ENCODE assay signal across 18 cellular contexts in genomic region chr5:143315214-143315613, GRCh38.
"Had no signal": no experiment of that assay in that cellular context is flagged by ENCODE, and none has a peak within 500 bp of the region (broad histone marks: within the 10 kb centered on the region; RNA-seq: fewer than 3 reads in every experiment).

No MANE protein-coding gene starts in this region.

- H3K36me3 ChIP-seq: adrenal gland had no signal

- H3K9me3 ChIP-seq: adrenal gland, lower lobe of right lung, neutrophil, right atrium auricular region, spleen, suprapubic skin, upper lobe of left lung had no signal

- H3K27ac ChIP-seq: adrenal gland, lower lobe of right lung, neutrophil, right atrium auricular region, spleen, suprapubic skin, upper lobe of left lung had no signal

- H3K27me3 ChIP-seq: adrenal gland, neutrophil, right atrium auricular region, spleen, suprapubic skin, upper lobe of left lung had no signal

- FAIRE-seq: TTC549 had no signal

- DNase-seq: activated CD4-positive, alpha-beta T cell treated with anti-CD3 and anti-CD28 coated beads, Interleukin-2, amount 50 U/mL, for 1 hour; activated CD4-positive, CD25-positive, alpha-beta regulatory T cell; activated naive CD4-positive, alpha-beta T cell treated with anti-CD3 and anti-CD28 coated beads, Interleukin-2, amount 10 ng/mL, durations not matched to agents 7 days and 5 days; adrenal gland; central memory CD4-positive, alpha-beta T cell; immature natural killer cell; left cardiac atrium; lower lobe of right lung; naive thymus-derived CD8-positive, alpha-beta T cell; posterior cingulate gyrus; spleen; stimulated activated CD4-positive, alpha-beta T cell treated with anti-CD3 and anti-CD28 coated beads, Interleukin-1b, Interleukin-23, amount 100 ng/mL, for 48 hours; stimulated activated naive CD4-positive, alpha-beta T cell; upper lobe of left lung had no signal

- ATAC-seq: naive thymus-derived CD8-positive, alpha-beta T cell had no signal

- H3K4me3 ChIP-seq: adrenal gland, lower lobe of right lung, right atrium auricular region, spleen, suprapubic skin, upper lobe of left lung had no signal
